Comparison of ENCODE assay signal across 11 cellular contexts in the genomic region with DNA sequence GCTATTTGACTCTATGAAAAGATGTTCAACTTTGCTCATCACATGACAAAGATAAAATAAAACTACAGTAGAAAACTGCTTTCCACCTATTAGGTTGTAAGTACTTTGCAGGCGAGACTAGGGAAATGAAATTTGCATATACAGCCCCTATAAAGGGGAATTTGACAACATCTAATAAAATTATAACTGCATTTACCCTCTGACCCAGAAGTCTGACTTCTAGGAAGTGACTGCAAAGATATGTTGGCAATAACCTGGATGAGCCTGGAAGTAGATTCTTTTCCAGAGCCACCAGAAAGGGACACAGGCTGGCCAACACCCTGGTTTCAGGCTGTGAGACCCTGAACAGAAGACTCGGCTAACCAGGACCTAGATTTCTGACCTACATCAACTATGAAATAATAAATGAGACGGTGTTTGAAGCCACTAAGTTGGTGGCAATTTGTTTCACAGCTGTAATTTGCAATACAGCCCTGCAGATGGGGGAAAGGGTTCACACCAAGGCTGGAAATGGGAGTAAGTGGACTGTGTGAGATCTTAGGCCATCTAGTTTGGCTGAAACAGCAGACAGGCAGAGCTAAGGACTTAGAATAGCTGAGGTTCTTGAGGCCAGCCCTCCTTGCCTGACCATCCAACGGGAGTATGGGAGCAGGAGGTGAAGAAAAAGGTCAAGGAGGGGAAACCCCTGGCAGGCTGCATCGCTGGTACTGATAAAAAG.
DNase-seq lines count a peak whose midpoint lies in the region; ATAC-seq, FAIRE-seq and TF ChIP-seq lines count a peak whose summit lies in the region.
"Had no signal": no experiment of that assay in that cellular context is flagged by ENCODE, and none has a peak within 500 bp of the region (broad histone marks: within the 10 kb centered on the region; RNA-seq: fewer than 3 reads in every experiment).

No MANE protein-coding gene starts in this region.

- ATAC-seq in Right ventricle myocardium superior (ENCODE audit: poor library complexity) (peak; percentile 94), GM19452 (IDR thresholded peaks at IDR 0.05; ENCODE audit: unreplicated experiment) (no peak)
- ATAC-seq in stimulated activated effector memory CD8-positive, alpha-beta T cell treated with anti-CD3 and anti-CD28 coated beads, Interleukin-12 subunit alpha, Interleukin-12 subunit beta, amount 100 ng/mL, for 72 hours: no peak

- H3K4me1 ChIP-seq in colonic mucosa: no peaks in the 10 kb centered on the region

- no peak for TF ChIP-seq CTCF in colonic mucosa (IDR thresholded peaks at IDR 0.05)

- no peak overlapping the region for H3K27ac ChIP-seq in colonic mucosa

- H3K4me3 ChIP-seq in colonic mucosa: no peak overlapping the region

- intact Hi-C loops in Right ventricle myocardium superior (cut with DNase I) (loop anchor here (5.0 kb wide), 1 partner anchor 171 kb away; no protein-coding TSS in a partner anchor), colonic mucosa (cut with DNase I) (loop anchor here (10.0 kb wide), 1 partner anchor 173 kb away; no protein-coding TSS in a partner anchor)

- no peaks in the 10 kb centered on the region for H3K27me3 ChIP-seq in colonic mucosa

- H3K27ac Mint-ChIP-seq in stimulated activated effector memory CD8-positive, alpha-beta T cell treated with anti-CD3 and anti-CD28 coated beads, Interleukin-12 subunit alpha, Interleukin-12 subunit beta, amount 100 ng/mL, for 72 hours: peak overlapping the region; percentile 29

- H3K9ac ChIP-seq in colonic mucosa (ENCODE audit: low read depth in 2 of 2, low read length in 2 of 2): peak overlapping the region in 1 of 2 donors; percentile 3

- no peaks in the 10 kb centered on the region for H3K36me3 ChIP-seq in colonic mucosa

- H3K4me1 Mint-ChIP-seq in stimulated activated effector memory CD8-positive, alpha-beta T cell treated with anti-CD3 and anti-CD28 coated beads, Interleukin-12 subunit alpha, Interleukin-12 subunit beta, amount 100 ng/mL, for 72 hours: peaks cover 34% of the 10 kb centered on the region

- H3K36me3 Mint-ChIP-seq in stimulated activated effector memory CD8-positive, alpha-beta T cell treated with anti-CD3 and anti-CD28 coated beads, Interleukin-12 subunit alpha, Interleukin-12 subunit beta, amount 100 ng/mL, for 72 hours: no peaks in the 10 kb centered on the region

- H3K9me3 Mint-ChIP-seq in stimulated activated effector memory CD8-positive, alpha-beta T cell treated with anti-CD3 and anti-CD28 coated beads, Interleukin-12 subunit alpha, Interleukin-12 subunit beta, amount 100 ng/mL, for 72 hours: no peaks in the 10 kb centered on the region

- no peak overlapping the region for H3K4me3 Mint-ChIP-seq in stimulated activated effector memory CD8-positive, alpha-beta T cell treated with anti-CD3 and anti-CD28 coated beads, Interleukin-12 subunit alpha, Interleukin-12 subunit beta, amount 100 ng/mL, for 72 hours

- DNase-seq in GM19239 (ENCODE audit: insufficient read length, low spot score) (no peak), RPMI7951 (ENCODE audit: low read depth) (peak; percentile 6), Right ventricle myocardium superior (no peak), colonic mucosa (no peak), activated gamma-delta T cell treated with Interleukin-2 at 50 U/mL for 16 hours (no peak)
- DNase-seq in stimulated activated effector memory CD8-positive, alpha-beta T cell treated with anti-CD3 and anti-CD28 coated beads, Interleukin-12 subunit alpha, Interleukin-12 subunit beta, amount 100 ng/mL, for 72 hours (ENCODE audit: low spot score in 2 of 2): no peak
- DNase-seq in activated CD4-positive, alpha-beta T cell treated with anti-CD3 and anti-CD28 coated beads, Interleukin-2, amount 50 U/mL, for 48 hours: no peak
- DNase-seq: effector memory CD4-positive, alpha-beta T cell; NCI-H226; stimulated activated naive CD4-positive, alpha-beta T cell had no signal

- H3K9me3 ChIP-seq in colonic mucosa: no peaks in the 10 kb centered on the region

- peak; percentile 21 for FAIRE-seq in GM19239 (lab: Jason Lieb, UNC)
